Comparison of ENCODE assay signal across 1 cellular context in the genomic region with DNA sequence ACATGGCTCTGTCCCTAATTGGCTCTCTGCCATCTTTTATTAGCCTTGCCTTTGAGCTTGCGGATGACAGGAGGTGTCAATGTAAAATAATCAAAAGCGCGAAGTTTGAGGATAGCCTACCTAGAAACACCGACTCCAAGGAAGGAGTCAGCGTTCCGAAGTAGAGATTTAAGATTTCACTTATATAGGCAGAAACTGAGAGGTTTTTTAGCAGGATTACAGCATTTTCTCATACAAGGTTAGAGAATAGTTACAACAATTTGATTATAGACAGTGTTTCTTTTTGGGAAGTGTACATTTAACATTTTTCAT.
TF ChIP-seq lines count a peak whose summit lies in the region.

No MANE protein-coding gene starts in this region.

TF ChIP-seq in K562, 482 proteins besides CTCF, POLR2A, EP300 and RAD21 (continued from another document):
- TF ChIP-seq, protein P1, sequence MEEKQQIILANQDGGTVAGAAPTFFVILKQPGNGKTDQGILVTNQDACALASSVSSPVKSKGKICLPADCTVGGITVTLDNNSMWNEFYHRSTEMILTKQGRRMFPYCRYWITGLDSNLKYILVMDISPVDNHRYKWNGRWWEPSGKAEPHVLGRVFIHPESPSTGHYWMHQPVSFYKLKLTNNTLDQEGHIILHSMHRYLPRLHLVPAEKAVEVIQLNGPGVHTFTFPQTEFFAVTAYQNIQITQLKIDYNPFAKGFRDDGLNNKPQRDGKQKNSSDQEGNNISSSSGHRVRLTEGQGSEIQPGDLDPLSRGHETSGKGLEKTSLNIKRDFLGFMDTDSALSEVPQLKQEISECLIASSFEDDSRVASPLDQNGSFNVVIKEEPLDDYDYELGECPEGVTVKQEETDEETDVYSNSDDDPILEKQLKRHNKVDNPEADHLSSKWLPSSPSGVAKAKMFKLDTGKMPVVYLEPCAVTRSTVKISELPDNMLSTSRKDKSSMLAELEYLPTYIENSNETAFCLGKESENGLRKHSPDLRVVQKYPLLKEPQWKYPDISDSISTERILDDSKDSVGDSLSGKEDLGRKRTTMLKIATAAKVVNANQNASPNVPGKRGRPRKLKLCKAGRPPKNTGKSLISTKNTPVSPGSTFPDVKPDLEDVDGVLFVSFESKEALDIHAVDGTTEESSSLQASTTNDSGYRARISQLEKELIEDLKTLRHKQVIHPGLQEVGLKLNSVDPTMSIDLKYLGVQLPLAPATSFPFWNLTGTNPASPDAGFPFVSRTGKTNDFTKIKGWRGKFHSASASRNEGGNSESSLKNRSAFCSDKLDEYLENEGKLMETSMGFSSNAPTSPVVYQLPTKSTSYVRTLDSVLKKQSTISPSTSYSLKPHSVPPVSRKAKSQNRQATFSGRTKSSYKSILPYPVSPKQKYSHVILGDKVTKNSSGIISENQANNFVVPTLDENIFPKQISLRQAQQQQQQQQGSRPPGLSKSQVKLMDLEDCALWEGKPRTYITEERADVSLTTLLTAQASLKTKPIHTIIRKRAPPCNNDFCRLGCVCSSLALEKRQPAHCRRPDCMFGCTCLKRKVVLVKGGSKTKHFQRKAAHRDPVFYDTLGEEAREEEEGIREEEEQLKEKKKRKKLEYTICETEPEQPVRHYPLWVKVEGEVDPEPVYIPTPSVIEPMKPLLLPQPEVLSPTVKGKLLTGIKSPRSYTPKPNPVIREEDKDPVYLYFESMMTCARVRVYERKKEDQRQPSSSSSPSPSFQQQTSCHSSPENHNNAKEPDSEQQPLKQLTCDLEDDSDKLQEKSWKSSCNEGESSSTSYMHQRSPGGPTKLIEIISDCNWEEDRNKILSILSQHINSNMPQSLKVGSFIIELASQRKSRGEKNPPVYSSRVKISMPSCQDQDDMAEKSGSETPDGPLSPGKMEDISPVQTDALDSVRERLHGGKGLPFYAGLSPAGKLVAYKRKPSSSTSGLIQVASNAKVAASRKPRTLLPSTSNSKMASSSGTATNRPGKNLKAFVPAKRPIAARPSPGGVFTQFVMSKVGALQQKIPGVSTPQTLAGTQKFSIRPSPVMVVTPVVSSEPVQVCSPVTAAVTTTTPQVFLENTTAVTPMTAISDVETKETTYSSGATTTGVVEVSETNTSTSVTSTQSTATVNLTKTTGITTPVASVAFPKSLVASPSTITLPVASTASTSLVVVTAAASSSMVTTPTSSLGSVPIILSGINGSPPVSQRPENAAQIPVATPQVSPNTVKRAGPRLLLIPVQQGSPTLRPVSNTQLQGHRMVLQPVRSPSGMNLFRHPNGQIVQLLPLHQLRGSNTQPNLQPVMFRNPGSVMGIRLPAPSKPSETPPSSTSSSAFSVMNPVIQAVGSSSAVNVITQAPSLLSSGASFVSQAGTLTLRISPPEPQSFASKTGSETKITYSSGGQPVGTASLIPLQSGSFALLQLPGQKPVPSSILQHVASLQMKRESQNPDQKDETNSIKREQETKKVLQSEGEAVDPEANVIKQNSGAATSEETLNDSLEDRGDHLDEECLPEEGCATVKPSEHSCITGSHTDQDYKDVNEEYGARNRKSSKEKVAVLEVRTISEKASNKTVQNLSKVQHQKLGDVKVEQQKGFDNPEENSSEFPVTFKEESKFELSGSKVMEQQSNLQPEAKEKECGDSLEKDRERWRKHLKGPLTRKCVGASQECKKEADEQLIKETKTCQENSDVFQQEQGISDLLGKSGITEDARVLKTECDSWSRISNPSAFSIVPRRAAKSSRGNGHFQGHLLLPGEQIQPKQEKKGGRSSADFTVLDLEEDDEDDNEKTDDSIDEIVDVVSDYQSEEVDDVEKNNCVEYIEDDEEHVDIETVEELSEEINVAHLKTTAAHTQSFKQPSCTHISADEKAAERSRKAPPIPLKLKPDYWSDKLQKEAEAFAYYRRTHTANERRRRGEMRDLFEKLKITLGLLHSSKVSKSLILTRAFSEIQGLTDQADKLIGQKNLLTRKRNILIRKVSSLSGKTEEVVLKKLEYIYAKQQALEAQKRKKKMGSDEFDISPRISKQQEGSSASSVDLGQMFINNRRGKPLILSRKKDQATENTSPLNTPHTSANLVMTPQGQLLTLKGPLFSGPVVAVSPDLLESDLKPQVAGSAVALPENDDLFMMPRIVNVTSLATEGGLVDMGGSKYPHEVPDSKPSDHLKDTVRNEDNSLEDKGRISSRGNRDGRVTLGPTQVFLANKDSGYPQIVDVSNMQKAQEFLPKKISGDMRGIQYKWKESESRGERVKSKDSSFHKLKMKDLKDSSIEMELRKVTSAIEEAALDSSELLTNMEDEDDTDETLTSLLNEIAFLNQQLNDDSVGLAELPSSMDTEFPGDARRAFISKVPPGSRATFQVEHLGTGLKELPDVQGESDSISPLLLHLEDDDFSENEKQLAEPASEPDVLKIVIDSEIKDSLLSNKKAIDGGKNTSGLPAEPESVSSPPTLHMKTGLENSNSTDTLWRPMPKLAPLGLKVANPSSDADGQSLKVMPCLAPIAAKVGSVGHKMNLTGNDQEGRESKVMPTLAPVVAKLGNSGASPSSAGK (IDR thresholded peaks at IDR 0.05), result peak; percentile 94; the same call in 1 of the 2 replicates
- no peak; the same call in 1 of the 2 replicates for TF ChIP-seq RNF2 (IDR thresholded peaks at IDR 0.05)
- TF ChIP-seq, protein P2, sequence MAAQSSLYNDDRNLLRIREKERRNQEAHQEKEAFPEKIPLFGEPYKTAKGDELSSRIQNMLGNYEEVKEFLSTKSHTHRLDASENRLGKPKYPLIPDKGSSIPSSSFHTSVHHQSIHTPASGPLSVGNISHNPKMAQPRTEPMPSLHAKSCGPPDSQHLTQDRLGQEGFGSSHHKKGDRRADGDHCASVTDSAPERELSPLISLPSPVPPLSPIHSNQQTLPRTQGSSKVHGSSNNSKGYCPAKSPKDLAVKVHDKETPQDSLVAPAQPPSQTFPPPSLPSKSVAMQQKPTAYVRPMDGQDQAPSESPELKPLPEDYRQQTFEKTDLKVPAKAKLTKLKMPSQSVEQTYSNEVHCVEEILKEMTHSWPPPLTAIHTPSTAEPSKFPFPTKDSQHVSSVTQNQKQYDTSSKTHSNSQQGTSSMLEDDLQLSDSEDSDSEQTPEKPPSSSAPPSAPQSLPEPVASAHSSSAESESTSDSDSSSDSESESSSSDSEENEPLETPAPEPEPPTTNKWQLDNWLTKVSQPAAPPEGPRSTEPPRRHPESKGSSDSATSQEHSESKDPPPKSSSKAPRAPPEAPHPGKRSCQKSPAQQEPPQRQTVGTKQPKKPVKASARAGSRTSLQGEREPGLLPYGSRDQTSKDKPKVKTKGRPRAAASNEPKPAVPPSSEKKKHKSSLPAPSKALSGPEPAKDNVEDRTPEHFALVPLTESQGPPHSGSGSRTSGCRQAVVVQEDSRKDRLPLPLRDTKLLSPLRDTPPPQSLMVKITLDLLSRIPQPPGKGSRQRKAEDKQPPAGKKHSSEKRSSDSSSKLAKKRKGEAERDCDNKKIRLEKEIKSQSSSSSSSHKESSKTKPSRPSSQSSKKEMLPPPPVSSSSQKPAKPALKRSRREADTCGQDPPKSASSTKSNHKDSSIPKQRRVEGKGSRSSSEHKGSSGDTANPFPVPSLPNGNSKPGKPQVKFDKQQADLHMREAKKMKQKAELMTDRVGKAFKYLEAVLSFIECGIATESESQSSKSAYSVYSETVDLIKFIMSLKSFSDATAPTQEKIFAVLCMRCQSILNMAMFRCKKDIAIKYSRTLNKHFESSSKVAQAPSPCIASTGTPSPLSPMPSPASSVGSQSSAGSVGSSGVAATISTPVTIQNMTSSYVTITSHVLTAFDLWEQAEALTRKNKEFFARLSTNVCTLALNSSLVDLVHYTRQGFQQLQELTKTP (IDR thresholded peaks at IDR 0.05; ENCODE audit: low read depth in 1 of 2, partially characterized antibody in 2 of 2), result peak in 1 of 2 experiments; percentile 44
- no peak for TF ChIP-seq ZC3H4 (CRISPR knock-in tag; IDR thresholded peaks at IDR 0.05; ENCODE audit: borderline replicate concordance)
- TF ChIP-seq, protein P3, sequence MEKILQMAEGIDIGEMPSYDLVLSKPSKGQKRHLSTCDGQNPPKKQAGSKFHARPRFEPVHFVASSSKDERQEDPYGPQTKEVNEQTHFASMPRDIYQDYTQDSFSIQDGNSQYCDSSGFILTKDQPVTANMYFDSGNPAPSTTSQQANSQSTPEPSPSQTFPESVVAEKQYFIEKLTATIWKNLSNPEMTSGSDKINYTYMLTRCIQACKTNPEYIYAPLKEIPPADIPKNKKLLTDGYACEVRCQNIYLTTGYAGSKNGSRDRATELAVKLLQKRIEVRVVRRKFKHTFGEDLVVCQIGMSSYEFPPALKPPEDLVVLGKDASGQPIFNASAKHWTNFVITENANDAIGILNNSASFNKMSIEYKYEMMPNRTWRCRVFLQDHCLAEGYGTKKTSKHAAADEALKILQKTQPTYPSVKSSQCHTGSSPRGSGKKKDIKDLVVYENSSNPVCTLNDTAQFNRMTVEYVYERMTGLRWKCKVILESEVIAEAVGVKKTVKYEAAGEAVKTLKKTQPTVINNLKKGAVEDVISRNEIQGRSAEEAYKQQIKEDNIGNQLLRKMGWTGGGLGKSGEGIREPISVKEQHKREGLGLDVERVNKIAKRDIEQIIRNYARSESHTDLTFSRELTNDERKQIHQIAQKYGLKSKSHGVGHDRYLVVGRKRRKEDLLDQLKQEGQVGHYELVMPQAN (IDR thresholded peaks at IDR 0.05; ENCODE audit: borderline replicate concordance), result peak; percentile 19; the same call in 1 of the 2 replicates
- TF ChIP-seq, protein P4, sequence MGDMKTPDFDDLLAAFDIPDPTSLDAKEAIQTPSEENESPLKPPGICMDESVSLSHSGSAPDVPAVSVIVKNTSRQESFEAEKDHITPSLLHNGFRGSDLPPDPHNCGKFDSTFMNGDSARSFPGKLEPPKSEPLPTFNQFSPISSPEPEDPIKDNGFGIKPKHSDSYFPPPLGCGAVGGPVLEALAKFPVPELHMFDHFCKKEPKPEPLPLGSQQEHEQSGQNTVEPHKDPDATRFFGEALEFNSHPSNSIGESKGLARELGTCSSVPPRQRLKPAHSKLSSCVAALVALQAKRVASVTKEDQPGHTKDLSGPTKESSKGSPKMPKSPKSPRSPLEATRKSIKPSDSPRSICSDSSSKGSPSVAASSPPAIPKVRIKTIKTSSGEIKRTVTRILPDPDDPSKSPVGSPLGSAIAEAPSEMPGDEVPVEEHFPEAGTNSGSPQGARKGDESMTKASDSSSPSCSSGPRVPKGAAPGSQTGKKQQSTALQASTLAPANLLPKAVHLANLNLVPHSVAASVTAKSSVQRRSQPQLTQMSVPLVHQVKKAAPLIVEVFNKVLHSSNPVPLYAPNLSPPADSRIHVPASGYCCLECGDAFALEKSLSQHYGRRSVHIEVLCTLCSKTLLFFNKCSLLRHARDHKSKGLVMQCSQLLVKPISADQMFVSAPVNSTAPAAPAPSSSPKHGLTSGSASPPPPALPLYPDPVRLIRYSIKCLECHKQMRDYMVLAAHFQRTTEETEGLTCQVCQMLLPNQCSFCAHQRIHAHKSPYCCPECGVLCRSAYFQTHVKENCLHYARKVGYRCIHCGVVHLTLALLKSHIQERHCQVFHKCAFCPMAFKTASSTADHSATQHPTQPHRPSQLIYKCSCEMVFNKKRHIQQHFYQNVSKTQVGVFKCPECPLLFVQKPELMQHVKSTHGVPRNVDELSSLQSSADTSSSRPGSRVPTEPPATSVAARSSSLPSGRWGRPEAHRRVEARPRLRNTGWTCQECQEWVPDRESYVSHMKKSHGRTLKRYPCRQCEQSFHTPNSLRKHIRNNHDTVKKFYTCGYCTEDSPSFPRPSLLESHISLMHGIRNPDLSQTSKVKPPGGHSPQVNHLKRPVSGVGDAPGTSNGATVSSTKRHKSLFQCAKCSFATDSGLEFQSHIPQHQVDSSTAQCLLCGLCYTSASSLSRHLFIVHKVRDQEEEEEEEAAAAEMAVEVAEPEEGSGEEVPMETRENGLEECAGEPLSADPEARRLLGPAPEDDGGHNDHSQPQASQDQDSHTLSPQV (IDR thresholded peaks at IDR 0.05), result 0 out of 2 replicates have a peak, but pooled peaks have one; percentile 43
- TF ChIP-seq CHD1 (IDR thresholded peaks at IDR 0.05; ENCODE audit: low read length), result no peak
- no peak for TF ChIP-seq IRF2 (CRISPR knock-in tag; IDR thresholded peaks at IDR 0.05)
- TF ChIP-seq TCF7 (IDR thresholded peaks at IDR 0.05; ENCODE audit: borderline replicate concordance), result no peak
- no peak for TF ChIP-seq SIN3B (IDR thresholded peaks at IDR 0.05; ENCODE audit: low read depth)
